ENCODE assay signal across 22 cellular contexts in genomic region chr3:47056705-47057104, GRCh38.
DNase-seq lines count a peak whose midpoint lies in the region; ATAC-seq and TF ChIP-seq lines count a peak whose summit lies in the region.
"Had no signal": no experiment of that assay in that cellular context is flagged by ENCODE, and none has a peak within 500 bp of the region (broad histone marks: within the 10 kb centered on the region; RNA-seq: fewer than 3 reads in every experiment).

No MANE protein-coding gene starts in this region.

- dilution Hi-C loops in mammary epithelial cell (cut with HindIII; ENCODE audit: low sequenced_read_pairs), result no loop called here

- no peak for TF ChIP-seq EP300 in stomach (IDR thresholded peaks at IDR 0.05)

- DNase-seq in MCF 10A (ENCODE audit: unreplicated experiment) (no peak), mammary epithelial cell (no peak), naive B cell (no peak), upper lobe of right lung (no peak), cortex of kidney (lab: John Stamatoyannopoulos, UW) (no peak), vagina (ENCODE audit: extremely low spot score in 2 of 2) (no peak), stomach (no peak)
- DNase-seq: activated CD4-positive, CD25-positive, alpha-beta regulatory T cell treated with anti-CD3 and anti-CD28 coated beads, Interleukin-2, amount 50 U/mL, for 72 hours; cerebellar nuclear complex; COR-L47; effector CD8-positive, alpha-beta T cell; KG1; left colon; mucosa of descending colon; NCI-H187 treated with DMSO at 0.1 percent for 48 hours; NCI-H226; right cardiac atrium had no signal

- WGBS in mammary epithelial cell (ENCODE audit: low coverage, missing lambda C conversion rate), result 97% methylated on average over 3 of the region's 3 CpGs
- 85 to 96% (median 94%) methylated on average over 3 of the region's 3 CpGs for WGBS in stomach, 5 donors

- H3K36me3 ChIP-seq in mammary epithelial cell (ENCODE audit: insufficient read depth, low read length) (peaks cover 8% of the 10 kb centered on the region), upper lobe of right lung (peaks cover 55% of the 10 kb centered on the region), vagina (peaks cover 0 to 32% of the 10 kb centered on the region in 2 donors), stomach (peaks cover 0 to 57% (median 49%) of the 10 kb centered on the region in 4 donors)

- H3K27me3 Mint-ChIP-seq in MCF 10A (ENCODE audit: insufficient read depth, unreplicated experiment), result no peaks in the 10 kb centered on the region
- H3K27me3 Mint-ChIP-seq in activated naive CD8-positive, alpha-beta T cell, result no peaks in the 10 kb centered on the region
- H3K27me3 Mint-ChIP-seq in naive B cell, result no peaks in the 10 kb centered on the region
- H3K27me3 Mint-ChIP-seq: stimulated activated memory B cell treated with anti-CD40 and anti-IgM and Interleukin-4, amounts not matched to agents 10 μg/mL and 1 μg/mL and 100 μg/mL, for 72 hours had no signal

- no peak overlapping the region for H3K4me3 ChIP-seq in mammary epithelial cell (replicated peaks in 1 of 3; ENCODE audit: insufficient read depth in 1 of 3, low read depth in 2 of 3, low read length in 3 of 3)
- H3K4me3 ChIP-seq in upper lobe of right lung, result no peak overlapping the region
- H3K4me3 ChIP-seq in vagina, result no peak overlapping the region
- no peak overlapping the region for H3K4me3 ChIP-seq in stomach
- H3K4me3 ChIP-seq: mucosa of descending colon, SJSA1, tibial nerve had no signal

- POLR2A ChIA-PET in MCF 10A (lab: Yijun Ruan, JAX), result interaction anchor here (1.2 kb wide), 1 partner anchor 13 kb away, joined by 3 read pairs; no protein-coding TSS in a partner anchor

- TF ChIP-seq CTCF in MCF 10A (IDR thresholded peaks at IDR 0.05; ENCODE audit: unreplicated experiment) (no peak), mammary epithelial cell (conservative IDR thresholded peaks at IDR 0.05 in 1 of 2, IDR thresholded peaks at IDR 0.05 in 1 of 2; ENCODE audit: extremely low read depth in 1 of 2, insufficient read depth in 1 of 2, low read depth in 1 of 2, low read length in 2 of 2) (no peak), upper lobe of right lung (IDR thresholded peaks at IDR 0.05) (no peak), vagina (IDR thresholded peaks at IDR 0.05) (no peak), stomach (IDR thresholded peaks at IDR 0.05) (no peak)

- ATAC-seq in naive B cell (ENCODE audit: low read depth in 2 of 2), result no peak
- ATAC-seq in upper lobe of right lung, result peak; percentile 12
- ATAC-seq: left colon; Panc1; right cardiac atrium; stimulated activated memory B cell treated with anti-CD40 and anti-IgM and Interleukin-4, amounts not matched to agents 10 μg/mL and 1 μg/mL and 100 μg/mL, for 72 hours had no signal

- H3K9me3 Mint-ChIP-seq in MCF 10A (ENCODE audit: unreplicated experiment) (no peaks in the 10 kb centered on the region), naive B cell (no peaks in the 10 kb centered on the region)
- no peaks in the 10 kb centered on the region for H3K9me3 Mint-ChIP-seq in activated naive CD8-positive, alpha-beta T cell (ENCODE audit: low read depth)
- H3K9me3 Mint-ChIP-seq: stimulated activated memory B cell treated with anti-CD40 and anti-IgM and Interleukin-4, amounts not matched to agents 10 μg/mL and 1 μg/mL and 100 μg/mL, for 72 hours had no signal

- intact Hi-C loops in MCF 10A (cut with micrococcal nuclease) (no loop called here), mammary epithelial cell (cut with micrococcal nuclease) (no loop called here), upper lobe of right lung (cut with DNase I) (no loop called here), vagina (cut with DNase I) (no loop called here), stomach (cut with DNase I; ENCODE audit: low total_unique reads) (no loop called here)

- H3K9me3 ChIP-seq in mammary epithelial cell (replicated peaks; ENCODE audit: insufficient read depth, low read length), result no peaks in the 10 kb centered on the region
- H3K9me3 ChIP-seq in upper lobe of right lung, result no peaks in the 10 kb centered on the region
- no peaks in the 10 kb centered on the region for H3K9me3 ChIP-seq in vagina
- H3K9me3 ChIP-seq in stomach, result no peaks in the 10 kb centered on the region
- H3K9me3 ChIP-seq: mucosa of descending colon, SJSA1, tibial nerve had no signal

- TF ChIP-seq POLR2A in vagina (IDR thresholded peaks at IDR 0.05) (no peak), stomach (IDR thresholded peaks at IDR 0.05) (no peak)

- H3K36me3 Mint-ChIP-seq in MCF 10A (ENCODE audit: insufficient read depth, unreplicated experiment), result peaks cover 45% of the 10 kb centered on the region
- peaks cover 9% of the 10 kb centered on the region for H3K36me3 Mint-ChIP-seq in activated naive CD8-positive, alpha-beta T cell
- peaks cover 10 to 29% of the 10 kb centered on the region in 2 donors for H3K36me3 Mint-ChIP-seq in naive B cell

- H3K9ac ChIP-seq in mammary epithelial cell (ENCODE audit: insufficient read depth, low read length), result no peak overlapping the region

- in situ Hi-C loops in mammary epithelial cell (cut with MboI; ENCODE audit: low sequenced_read_pairs in 2 of 2), result no loop called here

- peaks cover 37% of the 10 kb centered on the region for H3K79me2 ChIP-seq in mammary epithelial cell (ENCODE audit: insufficient read depth, low read length)

- H3K4me2 ChIP-seq in mammary epithelial cell (ENCODE audit: insufficient read depth, low read depth, low read length), result no peak overlapping the region

- H3K4me1 Mint-ChIP-seq in MCF 10A (ENCODE audit: insufficient read depth, unreplicated experiment) (peaks cover 5% of the 10 kb centered on the region), naive B cell (peaks cover 4 to 11% (median 11%) of the 10 kb centered on the region in 3 donors)
- peaks cover 42% of the 10 kb centered on the region for H3K4me1 Mint-ChIP-seq in activated naive CD8-positive, alpha-beta T cell (ENCODE audit: low read depth)

- H4K20me1 ChIP-seq in mammary epithelial cell (ENCODE audit: insufficient read depth, low read length), result no peaks in the 10 kb centered on the region

- H3K27ac ChIP-seq in mammary epithelial cell (ENCODE audit: insufficient read depth, low read depth, low read length) (no peak overlapping the region), upper lobe of right lung (no peak overlapping the region), vagina (no peak overlapping the region), stomach (peak overlapping the region in 2 of 5 donors; percentile 16 to 23)
- H3K27ac ChIP-seq: SJSA1, tibial nerve had no signal

- CTCF ChIA-PET in MCF 10A (lab: Yijun Ruan, JAX), result interaction anchor here (0.8 kb wide), 1 partner anchor 349 kb away, joined by 4 read pairs; no protein-coding TSS in a partner anchor
- CTCF ChIA-PET in mammary epithelial cell (lab: Charles Lee; ENCODE audit: low non-redundant PET), result no interaction called here

- peaks cover 5% of the 10 kb centered on the region for H3K4me1 ChIP-seq in mammary epithelial cell (ENCODE audit: insufficient read depth, low read length)
- H3K4me1 ChIP-seq in upper lobe of right lung, result no peaks in the 10 kb centered on the region
- H3K4me1 ChIP-seq in vagina, result peaks cover 7% of the 10 kb centered on the region
- peaks cover 3 to 27% (median 14%) of the 10 kb centered on the region in 4 donors for H3K4me1 ChIP-seq in stomach
- H3K4me1 ChIP-seq: SJSA1 had no signal

- H3K27ac Mint-ChIP-seq in MCF 10A (ENCODE audit: low read depth, unreplicated experiment) (no peak overlapping the region), naive B cell (peak overlapping the region in 4 of 6 donors; percentile 25 to 80 (median 58))
- H3K27ac Mint-ChIP-seq in activated naive CD8-positive, alpha-beta T cell, result peak overlapping the region; percentile 80
- H3K27ac Mint-ChIP-seq: stimulated activated memory B cell treated with anti-CD40 and anti-IgM and Interleukin-4, amounts not matched to agents 10 μg/mL and 1 μg/mL and 100 μg/mL, for 72 hours had no signal

- H3K27me3 ChIP-seq in mammary epithelial cell (ENCODE audit: insufficient read depth, low read length), result no peaks in the 10 kb centered on the region
- no peaks in the 10 kb centered on the region for H3K27me3 ChIP-seq in upper lobe of right lung
- H3K27me3 ChIP-seq in vagina, result no peaks in the 10 kb centered on the region
- H3K27me3 ChIP-seq in stomach, result no peaks in the 10 kb centered on the region
- H3K27me3 ChIP-seq: SJSA1, tibial nerve had no signal

- H3K4me3 Mint-ChIP-seq in MCF 10A (ENCODE audit: unreplicated experiment), result no peak overlapping the region
- H3K4me3 Mint-ChIP-seq in activated naive CD8-positive, alpha-beta T cell, result peak overlapping the region; percentile 32
- no peak overlapping the region for H3K4me3 Mint-ChIP-seq in naive B cell
- H3K4me3 Mint-ChIP-seq: stimulated activated memory B cell treated with anti-CD40 and anti-IgM and Interleukin-4, amounts not matched to agents 10 μg/mL and 1 μg/mL and 100 μg/mL, for 72 hours had no signal

- no peak overlapping the region for H2AFZ ChIP-seq in mammary epithelial cell (ENCODE audit: low read depth, low read length)

- BruUV-seq in MCF 10A (replicated peaks; lab: Mats Ljungman, UMichigan), result TSS peak; percentile 68
- BruUV-seq in mammary epithelial cell (replicated peaks; lab: Mats Ljungman, UMichigan), result no TSS peak
